Comparison of ENCODE assay signal across 8 cellular contexts in the genomic region with DNA sequence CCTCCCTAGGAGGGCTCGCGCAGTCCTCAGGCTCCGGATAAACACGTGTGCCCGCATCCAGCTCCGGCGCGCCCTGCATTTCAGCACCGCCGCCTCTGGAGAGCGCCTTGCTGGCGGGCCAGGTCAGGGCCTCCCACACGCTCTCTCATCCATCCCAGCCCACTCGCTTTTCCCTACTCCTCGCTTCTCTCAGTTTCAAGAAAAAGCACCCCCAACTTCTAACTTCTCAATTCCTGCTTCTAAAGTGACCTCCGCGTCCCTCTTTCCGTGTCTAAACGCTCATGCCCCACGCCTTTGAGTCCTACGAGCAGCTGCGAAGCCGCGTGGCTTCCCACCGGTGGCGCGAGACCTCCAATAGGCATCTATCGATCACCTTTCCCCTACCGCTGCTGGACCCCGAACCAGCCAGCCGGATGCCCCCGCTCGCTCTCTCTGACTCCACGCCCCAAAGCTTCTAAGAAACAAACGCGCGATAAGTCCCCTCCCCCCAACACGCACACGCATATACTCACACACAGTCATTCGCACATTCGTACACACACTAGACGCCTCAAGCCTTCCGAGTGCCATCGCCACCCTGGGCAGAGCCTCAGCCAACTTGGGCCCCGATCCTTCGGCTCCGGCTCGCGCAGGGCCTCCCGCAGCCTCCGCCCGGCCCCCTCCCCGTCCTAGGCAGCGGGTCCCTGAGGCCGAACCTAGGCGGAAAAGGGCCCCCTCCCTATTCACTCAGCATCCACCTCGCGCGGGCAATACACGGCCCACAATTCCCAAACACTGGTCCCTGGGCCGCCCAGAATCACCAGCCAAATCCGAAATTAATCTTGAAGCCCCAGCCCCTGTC. TPM values are rescaled to one million over a fixed set of nuclear protein-coding genes. Genes with fewer than 3 reads are reported as not detected.
DNase-seq lines count a peak whose midpoint lies in the region; ATAC-seq and TF ChIP-seq lines count a peak whose summit lies in the region.

No MANE protein-coding gene starts in this region.

- H3K79me2 ChIP-seq in H9 (ENCODE audit: insufficient read depth, low read length): no peaks in the 10 kb centered on the region
- H3K79me2 ChIP-seq in PC-3 (ENCODE audit: low read length): peaks cover 22% of the 10 kb centered on the region

- no peak overlapping the region for H4K91ac ChIP-seq in H9 (ENCODE audit: insufficient read length, low read depth, low read length)

- H3K4ac ChIP-seq in H9 (ENCODE audit: low read depth, low read length): no peak overlapping the region

- no TSS peak for BruUV-seq in PC-3 (replicated peaks; lab: Mats Ljungman, UMichigan)

- H3K9me2 ChIP-seq in PC-3 (replicated peaks; ENCODE audit: low read length): no peaks in the 10 kb centered on the region

- H3K9me3 Mint-ChIP-seq in H9: no peaks in the 10 kb centered on the region

- POLR2A ChIA-PET in PC-3 (lab: Charles Lee; ENCODE audit: unreplicated experiment): no interaction called here

- H3K4me1 ChIP-seq in H9 (ENCODE audit: insufficient read depth, low read length): no peaks in the 10 kb centered on the region; the same call in 1 of the 2 replicates
- peaks cover 18% of the 10 kb centered on the region for H3K4me1 ChIP-seq in PC-3 (ENCODE audit: insufficient read depth, low read length)
- H3K4me1 ChIP-seq in right atrium auricular region: peaks cover 0 to 26% of the 10 kb centered on the region in 2 donors

- no peaks in the 10 kb centered on the region for H3F3A ChIP-seq in PC-3 (ENCODE audit: low read length, unreplicated experiment)

- H3K23ac ChIP-seq in H9 (ENCODE audit: insufficient read length, low read depth, low read length): no peak overlapping the region

- H3K27ac ChIP-seq in H9 (ENCODE audit: insufficient read length, low read depth, low read length) (no peak overlapping the region), PC-3 (ENCODE audit: low read length) (no peak overlapping the region), right atrium auricular region (peak overlapping the region; percentile 7 to 87)

- no CpG with 5 or more reads among the region's 62 CpGs for WGBS in H9 (ENCODE audit: extremely low coverage, insufficient read length, low lambda C conversion rate)

- H3K9me3 ChIP-seq in H9 (ENCODE audit: control insufficient read depth, low read depth, low read length): no peaks in the 10 kb centered on the region
- H3K9me3 ChIP-seq in PC-3 (ENCODE audit: low read length): no peaks in the 10 kb centered on the region
- H3K9me3 ChIP-seq in right atrium auricular region: no peaks in the 10 kb centered on the region

- no peak overlapping the region for H2BK20ac ChIP-seq in H9 (ENCODE audit: low read depth, low read length, poor library complexity, severe bottlenecking)

- H2BK12ac ChIP-seq in H9 (ENCODE audit: insufficient read length, low read depth, low read length): no peak overlapping the region

- peaks cover 41% of the 10 kb centered on the region for H3K27me3 Mint-ChIP-seq in H9 (ENCODE audit: low read depth)

- CTCF ChIA-PET in PC-3 (lab: Charles Lee): no interaction called here

- no peaks in the 10 kb centered on the region for H3K36me3 ChIP-seq in PC-3 (ENCODE audit: low read depth, low read length)
- no peaks in the 10 kb centered on the region for H3K36me3 ChIP-seq in right atrium auricular region

- H3K79me1 ChIP-seq in H9 (ENCODE audit: insufficient read depth, low read depth, low read length, poor library complexity, severe bottlenecking): no peaks in the 10 kb centered on the region

- intact Hi-C loops in PC-3 (cut with micrococcal nuclease): no loop called here
- intact Hi-C loops in posterior vena cava (cut with DNase I): no loop called here

- no peak overlapping the region for H2BK5ac ChIP-seq in H9 (ENCODE audit: insufficient read length, low read length)

- H2BK15ac ChIP-seq in H9 (ENCODE audit: low read depth, low read length): no peak overlapping the region

- H3K18ac ChIP-seq in H9 (ENCODE audit: insufficient read length, low read depth, low read length): no peak overlapping the region

- H3T11ph ChIP-seq in H9 (ENCODE audit: low read length): no peak overlapping the region

- peak overlapping the region in 1 of 3 experiments; percentile 36; a peak in 1 of 7 replicates for H3K27ac Mint-ChIP-seq in H9

- in situ Hi-C loops in astrocyte of the cerebellum (cut with HindIII; ENCODE audit: low sequenced_read_pairs): no loop called here

- peak; percentile 84 for DNase-seq in H9
- DNase-seq in PC-3: no peak
- peak; percentile 27 for DNase-seq in astrocyte of the cerebellum (ENCODE audit: low read depth)
- DNase-seq in right atrium auricular region (ENCODE audit: low spot score): no peak
- DNase-seq in posterior vena cava (ENCODE audit: low spot score): peak; percentile 89

- peak overlapping the region; percentile 86 to 94 for H3K4me3 Mint-ChIP-seq in H9

- no peaks in the 10 kb centered on the region; the same call in 1 of the 2 replicates for H3K27me3 ChIP-seq in H9 (ENCODE audit: insufficient read depth, low read length)
- H3K27me3 ChIP-seq in PC-3 (ENCODE audit: low read length): no peaks in the 10 kb centered on the region
- peaks cover 0 to 4% of the 10 kb centered on the region in 2 donors for H3K27me3 ChIP-seq in right atrium auricular region

- peak overlapping the region; percentile 93 for H3K4me3 ChIP-seq in PC-3 (ENCODE audit: low read length)
- peak overlapping the region; percentile 21 for H3K4me3 ChIP-seq in astrocyte of the cerebellum (ENCODE audit: low read depth, low read length)
- H3K4me3 ChIP-seq in right atrium auricular region: peak overlapping the region; percentile 55 to 63

- TF ChIP-seq CTCF in H9 (conservative IDR thresholded peaks at IDR 0.05) (no peak), PC-3 (conservative IDR thresholded peaks at IDR 0.05; ENCODE audit: low read depth, low read length) (no peak), astrocyte of the cerebellum (IDR thresholded peaks at IDR 0.05; ENCODE audit: low read depth, low read length, missing control alignments) (no peak), right atrium auricular region (IDR thresholded peaks at IDR 0.05) (peak in 1 of 2 donors; percentile 17)

- no peak overlapping the region for H4K8ac ChIP-seq in H9 (replicated peaks; ENCODE audit: insufficient read length, low read depth, low read length)

- no peak for ATAC-seq in PC-3
- ATAC-seq in GM19467 (IDR thresholded peaks at IDR 0.05; ENCODE audit: unreplicated experiment): no peak
- ATAC-seq in GM19324 (IDR thresholded peaks at IDR 0.05; ENCODE audit: low FRiP score, unreplicated experiment): no peak
- ATAC-seq in HG02798 (IDR thresholded peaks at IDR 0.05; ENCODE audit: poor library complexity, unreplicated experiment): no peak

- H4K5ac ChIP-seq in H9 (ENCODE audit: insufficient read length, low read depth, low read length): no peak overlapping the region

- no peak overlapping the region for H3K14ac ChIP-seq in H9 (ENCODE audit: insufficient read depth, low read length)

- H3K4me2 ChIP-seq in H9 (ENCODE audit: insufficient read depth, insufficient read length, low read length) (peak overlapping the region; percentile 63), PC-3 (ENCODE audit: low read length) (peak overlapping the region; percentile 91)

- H2AFZ ChIP-seq in H9 (ENCODE audit: low read length) (no peak overlapping the region), PC-3 (ENCODE audit: low read length) (peak overlapping the region; percentile 96; the same call in 1 of the 2 replicates)

- no peak overlapping the region for H2BK120ac ChIP-seq in H9 (ENCODE audit: low read depth, low read length, poor library complexity, severe bottlenecking)

- H3K9ac ChIP-seq in H9 (ENCODE audit: extremely low read depth, insufficient read length, low read length): no peak overlapping the region
- no peak overlapping the region for H3K9ac ChIP-seq in PC-3 (ENCODE audit: low read length)

- no peaks in the 10 kb centered on the region for H4K20me1 ChIP-seq in H9 (ENCODE audit: control insufficient read depth, insufficient read depth, insufficient read length)
- H4K20me1 ChIP-seq in PC-3 (ENCODE audit: low read length): no peaks in the 10 kb centered on the region

- H3K56ac ChIP-seq in H9 (ENCODE audit: insufficient read length, low read depth, low read length): no peak overlapping the region

- H2AK5ac ChIP-seq in H9 (ENCODE audit: insufficient read length, low read length): no peak overlapping the region

- peaks cover 14% of the 10 kb centered on the region for H3K23me2 ChIP-seq in H9 (ENCODE audit: insufficient read length, low read depth, low read length, poor library complexity, severe bottlenecking)

- no peaks in the 10 kb centered on the region for H3K36me3 Mint-ChIP-seq in H9 (ENCODE audit: insufficient read depth in 1 of 3, low read depth in 3 of 3)

- peaks cover 37 to 38% of the 10 kb centered on the region in 2 experiments for H3K4me1 Mint-ChIP-seq in H9

RNA-seq across cellular contexts. Expression of a gene that starts 1.1 kb away (rescaled TPM):
- total RNA-seq in H9 (2021) (11.4 and 11.5 TPM in 2 replicates), PC-3 (2014; rRNA removed) (6.0 and 6.6 TPM in 2 replicates), right atrium auricular region (10 to 100 TPM; 38.6 to 40.0 TPM), posterior vena cava (1 to 10 TPM in 1 of 2 donors, under 1 TPM in 1; 0.60 to 1.1 TPM)

RNA-seq across cellular contexts. Expression of a gene that starts 55.2 kb away (rescaled TPM):
- total RNA-seq in H9 (2021) (77.0 and 80.6 TPM in 2 replicates), PC-3 (2014; rRNA removed) (25.5 and 38.4 TPM in 2 replicates), right atrium auricular region (10 to 100 TPM; 42.0 to 43.6 TPM), posterior vena cava (10 to 100 TPM; 27.9 to 34.3 TPM)

Comparison
In these comparisons a context has a peak if more than half of its experiments do, and no peak if none do; other contexts are left out.
1. DNase-seq: peak in H9 (single experiment), astrocyte of the cerebellum (single experiment) and posterior vena cava (single experiment); none in PC-3 (single experiment) and right atrium auricular region (single experiment).
2. H3K27ac ChIP-seq: peak in right atrium auricular region (2 of 2); none in H9 (single experiment) and PC-3 (single experiment).
3. H3K4me3 ChIP-seq: peak in every context shown above with its lines; median percentile 93 in PC-3; 59 in right atrium auricular region; 21 in astrocyte of the cerebellum.